ENCODE assay signal across 18 cellular contexts in genomic region chr18:78130232-78131195, GRCh38.
A peak's percentile ranks its signal among the peaks of the same experiment; 100 is the strongest.
DNase-seq lines count a peak whose midpoint lies in the region; ATAC-seq and TF ChIP-seq lines count a peak whose summit lies in the region.
"Had no signal": no experiment of that assay in that cellular context is flagged by ENCODE, and none has a peak within 500 bp of the region (broad histone marks: within the 10 kb centered on the region; RNA-seq: fewer than 3 reads in every experiment).

No MANE protein-coding gene starts in this region.

- H4K91ac ChIP-seq in neuronal stem cell (ENCODE audit: low read depth, low read length, poor library complexity) = no peak overlapping the region

- no CpG with 5 or more reads among the region's 12 CpGs for WGBS in neuronal stem cell (ENCODE audit: extremely low coverage in 2 of 2, insufficient read length in 2 of 2, insufficient replicate concordance in 1 of 2), 2 donors

- peaks cover 10% of the 10 kb centered on the region for H3K9me3 Mint-ChIP-seq in stimulated activated memory B cell treated with anti-CD40 and anti-IgM and Interleukin-4, amounts not matched to agents 10 μg/mL and 1 μg/mL and 100 μg/mL, for 72 hours

- H3K27ac ChIP-seq in DND-41 (ENCODE audit: low read length) (peak overlapping the region; percentile 64), colonic mucosa (no peak overlapping the region), neuronal stem cell (replicated peaks; ENCODE audit: low read length) (no peak overlapping the region)
- H3K27ac ChIP-seq: HL-60 had no signal

- no peak overlapping the region for H4K8ac ChIP-seq in neuronal stem cell (ENCODE audit: low read depth, low read length)

- H3K36me3 ChIP-seq in DND-41 (ENCODE audit: insufficient read depth, low read length) = no peaks in the 10 kb centered on the region
- no peaks in the 10 kb centered on the region for H3K36me3 ChIP-seq in colonic mucosa
- H3K36me3 ChIP-seq in neuronal stem cell (replicated peaks in 1 of 2; ENCODE audit: control insufficient read depth in 2 of 2, insufficient read depth in 2 of 2, low read length in 2 of 2) = peaks cover 0 to 2% of the 10 kb centered on the region in 2 donors
- H3K36me3 ChIP-seq: BE2C, HAP-1 had no signal

- no peak overlapping the region for H3K14ac ChIP-seq in neuronal stem cell (ENCODE audit: low read length)

- no peak overlapping the region for H3K23ac ChIP-seq in neuronal stem cell (ENCODE audit: low read depth, low read length, poor library complexity)

- H3K79me1 ChIP-seq in neuronal stem cell (ENCODE audit: low read depth, low read length) = no peaks in the 10 kb centered on the region

- H2AFZ ChIP-seq in DND-41 (ENCODE audit: low read depth, low read length) = peak overlapping the region; percentile 42; the same call in 1 of the 2 replicates
- no peak overlapping the region for H2AFZ ChIP-seq in neuronal stem cell (ENCODE audit: low read length)

- H3K9ac ChIP-seq in DND-41 (ENCODE audit: low read depth, low read length) (no peak overlapping the region), colonic mucosa (ENCODE audit: low read depth in 2 of 2, low read length in 2 of 2) (no peak overlapping the region), neuronal stem cell (ENCODE audit: low read depth, low read length, poor library complexity) (no peak overlapping the region)

- H3K27me3 Mint-ChIP-seq in stimulated activated memory B cell treated with anti-CD40 and anti-IgM and Interleukin-4, amounts not matched to agents 10 μg/mL and 1 μg/mL and 100 μg/mL, for 72 hours = no peaks in the 10 kb centered on the region
- H3K27me3 Mint-ChIP-seq: CD4-positive, alpha-beta memory T cell had no signal

- intact Hi-C loops in colonic mucosa (cut with DNase I) = no loop called here

- no peak overlapping the region for H3K27ac Mint-ChIP-seq in stimulated activated memory B cell treated with anti-CD40 and anti-IgM and Interleukin-4, amounts not matched to agents 10 μg/mL and 1 μg/mL and 100 μg/mL, for 72 hours
- H3K27ac Mint-ChIP-seq: CD14-positive monocyte; CD4-positive, alpha-beta memory T cell had no signal

- H2BK15ac ChIP-seq in neuronal stem cell (ENCODE audit: low read length) = no peak overlapping the region

- ATAC-seq in DND-41 (ENCODE audit: insufficient read depth, low read depth) (peak; percentile 82), GM18517 (IDR thresholded peaks at IDR 0.05; ENCODE audit: unreplicated experiment) (no peak)
- peak; percentile 27 for ATAC-seq in stimulated activated memory B cell treated with anti-CD40 and anti-IgM and Interleukin-4, amounts not matched to agents 10 μg/mL and 1 μg/mL and 100 μg/mL, for 72 hours

- peak overlapping the region; percentile 53 for H3K4ac ChIP-seq in neuronal stem cell (ENCODE audit: low read length)

- H2BK5ac ChIP-seq in neuronal stem cell (ENCODE audit: low read length) = no peak overlapping the region

- TF ChIP-seq CTCF in DND-41 (IDR thresholded peaks at IDR 0.05; ENCODE audit: borderline replicate concordance, extremely low read depth, low read length, poor library complexity, severe bottlenecking) = no peak
- TF ChIP-seq CTCF in colonic mucosa (IDR thresholded peaks at IDR 0.05) = no peak

- DNase-seq in DND-41 (peak; percentile 29), colonic mucosa (peak; percentile 10), neuronal stem cell (ENCODE audit: low spot score) (no peak), HCEC 1CT (no peak)
- no peak for DNase-seq in stimulated activated CD4-positive, alpha-beta T cell treated with anti-CD3 and anti-CD28 coated beads, Interleukin-12 subunit alpha, Interleukin-12 subunit beta, amount 100 ng/mL, for 4 hours
- DNase-seq: ACHN; BE2C; CD4-positive, alpha-beta memory T cell; DMS153; DMS79; GF-D8; IMR-90; KBM-7 had no signal

- no peaks in the 10 kb centered on the region for H3K79me2 ChIP-seq in DND-41 (ENCODE audit: insufficient read depth, low read length)

- no peak overlapping the region for H2BK120ac ChIP-seq in neuronal stem cell (ENCODE audit: low read depth, low read length)

- peak overlapping the region in 1 of 2 experiments; percentile 37; a peak in 1 of 4 replicates for H3K4me3 ChIP-seq in DND-41 (ENCODE audit: low read depth in 1 of 2, low read length in 2 of 2)
- H3K4me3 ChIP-seq in colonic mucosa = no peak overlapping the region
- peak overlapping the region in 1 of 2 donors; percentile 37 for H3K4me3 ChIP-seq in neuronal stem cell (ENCODE audit: low read length in 2 of 2)
- H3K4me3 ChIP-seq: HAP-1 had no signal

- H3K4me1 Mint-ChIP-seq in stimulated activated memory B cell treated with anti-CD40 and anti-IgM and Interleukin-4, amounts not matched to agents 10 μg/mL and 1 μg/mL and 100 μg/mL, for 72 hours = no peaks in the 10 kb centered on the region
- H3K4me1 Mint-ChIP-seq: CD14-positive monocyte; CD4-positive, alpha-beta memory T cell had no signal

- H3K4me3 Mint-ChIP-seq in stimulated activated memory B cell treated with anti-CD40 and anti-IgM and Interleukin-4, amounts not matched to agents 10 μg/mL and 1 μg/mL and 100 μg/mL, for 72 hours = no peak overlapping the region
- H3K4me3 Mint-ChIP-seq: CD14-positive monocyte had no signal

- H3K27me3 ChIP-seq in DND-41 (ENCODE audit: insufficient read depth, low read length, poor library complexity) (no peaks in the 10 kb centered on the region), colonic mucosa (no peaks in the 10 kb centered on the region), neuronal stem cell (ENCODE audit: control insufficient read depth in 3 of 3, insufficient read depth in 3 of 3, low read depth in 1 of 3, low read length in 3 of 3) (peaks cover 0 to 4% (median 3%) of the 10 kb centered on the region in 3 experiments)
- H3K27me3 ChIP-seq: BE2C had no signal

- no peak overlapping the region for H2BK12ac ChIP-seq in neuronal stem cell (ENCODE audit: low read length)

- H3K4me2 ChIP-seq in DND-41 (ENCODE audit: insufficient read depth, low read length) (peak overlapping the region; percentile 53), neuronal stem cell (ENCODE audit: insufficient read depth, low read length, poor library complexity, severe bottlenecking) (no peak overlapping the region)

- H3K36me3 Mint-ChIP-seq in stimulated activated memory B cell treated with anti-CD40 and anti-IgM and Interleukin-4, amounts not matched to agents 10 μg/mL and 1 μg/mL and 100 μg/mL, for 72 hours = no peaks in the 10 kb centered on the region
- H3K36me3 Mint-ChIP-seq: CD14-positive monocyte; CD4-positive, alpha-beta memory T cell had no signal

- H3K9me3 ChIP-seq in DND-41 (ENCODE audit: insufficient read depth, low read length, severe bottlenecking) = no peaks in the 10 kb centered on the region
- no peaks in the 10 kb centered on the region for H3K9me3 ChIP-seq in colonic mucosa
- H3K9me3 ChIP-seq in neuronal stem cell (replicated peaks in 1 of 2; ENCODE audit: control insufficient read depth in 2 of 2, insufficient read depth in 1 of 2, low read depth in 1 of 2, low read length in 2 of 2) = peaks cover 0 to 9% of the 10 kb centered on the region in 2 donors
- H3K9me3 ChIP-seq: BE2C, HAP-1 had no signal

- H4K20me1 ChIP-seq in DND-41 (ENCODE audit: insufficient read depth, low read length) = no peaks in the 10 kb centered on the region

- peak overlapping the region; percentile 63 for H3K18ac ChIP-seq in neuronal stem cell (ENCODE audit: low read length)

- H2AK5ac ChIP-seq in neuronal stem cell (ENCODE audit: low read depth, low read length) = no peak overlapping the region

- peaks cover 24% of the 10 kb centered on the region for H3K4me1 ChIP-seq in DND-41 (ENCODE audit: insufficient read depth, low read length)
- H3K4me1 ChIP-seq in colonic mucosa = no peaks in the 10 kb centered on the region
- peaks cover 0 to 2% of the 10 kb centered on the region in 2 donors for H3K4me1 ChIP-seq in neuronal stem cell (ENCODE audit: control insufficient read depth in 2 of 2, insufficient read depth in 1 of 2, low read depth in 1 of 2, low read length in 2 of 2)
- H3K4me1 ChIP-seq: BE2C, HAP-1 had no signal

Comparison
In these comparisons a context has a peak if more than half of its experiments do, and no peak if none do; other contexts are left out.
1. DNase-seq: peak in DND-41 (single experiment) and colonic mucosa (single experiment); none in neuronal stem cell (single experiment), HCEC 1CT (single experiment) and stimulated activated CD4-positive, alpha-beta T cell treated with anti-CD3 and anti-CD28 coated beads, Interleukin-12 subunit alpha, Interleukin-12 subunit beta, amount 100 ng/mL, for 4 hours (single experiment).